ENCODE assay signal across 1 cellular context in genomic region chr2:191020221-191020741, GRCh38.
TF ChIP-seq lines count a peak whose summit lies in the region.

No MANE protein-coding gene starts in this region.

TF ChIP-seq in GM12878, 131 proteins besides CTCF, POLR2A, EP300 and RAD21 (continued from another document and continues in another):
- TF ChIP-seq PBX3 (IDR thresholded peaks at IDR 0.05; ENCODE audit: insufficient replicate concordance, low read depth, low read length) = peak; percentile 92
- peak; percentile 76 for TF ChIP-seq MEF2B (IDR thresholded peaks at IDR 0.05; ENCODE audit: partially characterized antibody, poor library complexity, severe bottlenecking)
- TF ChIP-seq ZBED1 (IDR thresholded peaks at IDR 0.05; ENCODE audit: borderline replicate concordance) = peak; percentile 93; the same call in 1 of the 2 replicates
- peak; percentile 40; the same call in 1 of the 2 replicates for TF ChIP-seq HSF1 (IDR thresholded peaks at IDR 0.05; ENCODE audit: low read depth, low read length)
- peak; percentile 46; the same call in 1 of the 2 replicates for TF ChIP-seq ZNF217 (IDR thresholded peaks at IDR 0.05)
- TF ChIP-seq STAT3 (IDR thresholded peaks at IDR 0.05; ENCODE audit: low read depth, low read length) = peak; percentile 99
- TF ChIP-seq MTA2 (IDR thresholded peaks at IDR 0.05; ENCODE audit: low read depth) = peak; percentile 79
- TF ChIP-seq IKZF2 (IDR thresholded peaks at IDR 0.05) = peak; percentile 99
- peak; percentile 100 for TF ChIP-seq TCF3 (IDR thresholded peaks at IDR 0.05; ENCODE audit: borderline replicate concordance, insufficient read depth, low read depth, low read length)
- no peak for TF ChIP-seq SUPT20H (IDR thresholded peaks at IDR 0.05; ENCODE audit: borderline replicate concordance, control insufficient read depth, low read depth, low read length)
- TF ChIP-seq SMAD1 (IDR thresholded peaks at IDR 0.05; ENCODE audit: low read depth, partially characterized antibody) = no peak
- peak; percentile 75 for TF ChIP-seq BACH1 (IDR thresholded peaks at IDR 0.05; ENCODE audit: borderline replicate concordance)
- peak; percentile 82 for TF ChIP-seq YY1 (IDR thresholded peaks at IDR 0.05; ENCODE audit: low read depth, low read length)
- TF ChIP-seq TCF7 (IDR thresholded peaks at IDR 0.05; ENCODE audit: borderline replicate concordance) = peak; percentile 71; the same call in 1 of the 2 replicates
- TF ChIP-seq RCOR1 (conservative IDR thresholded peaks at IDR 0.05; ENCODE audit: low read depth, low read length) = no peak
- TF ChIP-seq SMAD5 (IDR thresholded peaks at IDR 0.05; ENCODE audit: low read depth) = peak; percentile 95
- TF ChIP-seq POU2F2 (IDR thresholded peaks at IDR 0.05; ENCODE audit: borderline replicate concordance, low read depth, low read length) = peak; percentile 90
- TF ChIP-seq MXI1 (IDR thresholded peaks at IDR 0.05; ENCODE audit: low read depth, low read length) = peak; percentile 99
- TF ChIP-seq E4F1 (IDR thresholded peaks at IDR 0.05; ENCODE audit: borderline replicate concordance, partially characterized antibody) = no peak
- TF ChIP-seq FOXK2 (IDR thresholded peaks at IDR 0.05) = no peak
- no peak for TF ChIP-seq KDM1A (IDR thresholded peaks at IDR 0.05; ENCODE audit: borderline replicate concordance)
- TF ChIP-seq SP1 (IDR thresholded peaks at IDR 0.05; ENCODE audit: low read depth, low read length) = peak; percentile 88
- TF ChIP-seq CEBPZ (IDR thresholded peaks at IDR 0.05; ENCODE audit: low read depth, low read length) = no peak
- TF ChIP-seq ZNF24 (IDR thresholded peaks at IDR 0.05) = peak; percentile 82
- peak; percentile 98 for TF ChIP-seq PML (IDR thresholded peaks at IDR 0.05; ENCODE audit: low read length)
- TF ChIP-seq REST (IDR thresholded peaks at IDR 0.05; ENCODE audit: low read depth, low read length) = peak; percentile 51; the same call in 1 of the 2 replicates
- TF ChIP-seq SUZ12 (IDR thresholded peaks at IDR 0.05; ENCODE audit: unreplicated experiment) = no peak
- TF ChIP-seq POLR2AphosphoS5 (IDR thresholded peaks at IDR 0.05; ENCODE audit: low read length) = peak; percentile 93; the same call in 1 of the 2 replicates
- TF ChIP-seq NFXL1 (IDR thresholded peaks at IDR 0.05; ENCODE audit: borderline replicate concordance) = no peak
- peak; percentile 81 for TF ChIP-seq CHD2 (IDR thresholded peaks at IDR 0.05; ENCODE audit: borderline replicate concordance, low read depth, low read length)
- TF ChIP-seq MLLT1 (IDR thresholded peaks at IDR 0.05) = peak; percentile 76
- TF ChIP-seq ZNF622 (IDR thresholded peaks at IDR 0.05) = no peak
- TF ChIP-seq FOXM1 (IDR thresholded peaks at IDR 0.05; ENCODE audit: low read depth, low read length) = peak; percentile 99
- peak; percentile 79 for TF ChIP-seq ATF3 (IDR thresholded peaks at IDR 0.05; ENCODE audit: borderline replicate concordance, extremely low read depth, low read depth, low read length)
- no peak for TF ChIP-seq SREBF2 (IDR thresholded peaks at IDR 0.05; ENCODE audit: low read length)
- TF ChIP-seq DPF2 (IDR thresholded peaks at IDR 0.05) = peak; percentile 95
- TF ChIP-seq RAD51 (IDR thresholded peaks at IDR 0.05) = peak; percentile 87
- no peak for TF ChIP-seq ESRRA (IDR thresholded peaks at IDR 0.05; ENCODE audit: low read length)
- 0 out of 2 replicates have a peak, but pooled peaks have one; percentile 60 for TF ChIP-seq IRF3 (IDR thresholded peaks at IDR 0.05)
- TF ChIP-seq ZNF384 (IDR thresholded peaks at IDR 0.05; ENCODE audit: borderline replicate concordance, low read depth, low read length) = no peak
- peak; percentile 86 for TF ChIP-seq CREB1 (IDR thresholded peaks at IDR 0.05; ENCODE audit: low read depth)
- no peak for TF ChIP-seq JUNB (IDR thresholded peaks at IDR 0.05)
- peak; percentile 90; the same call in 1 of the 2 replicates for TF ChIP-seq RB1 (IDR thresholded peaks at IDR 0.05; ENCODE audit: borderline replicate concordance)
- TF ChIP-seq BMI1 (IDR thresholded peaks at IDR 0.05; ENCODE audit: borderline replicate concordance) = no peak
- no peak for TF ChIP-seq CHD4 (IDR thresholded peaks at IDR 0.05)
- peak; percentile 78; the same call in 1 of the 2 replicates for TF ChIP-seq ASH2L (IDR thresholded peaks at IDR 0.05; ENCODE audit: borderline replicate concordance, low read depth)
- TF ChIP-seq SREBF1 (IDR thresholded peaks at IDR 0.05; ENCODE audit: low read length) = no peak
- TF ChIP-seq ATF2 (IDR thresholded peaks at IDR 0.05; ENCODE audit: low read length) = peak; percentile 86
- TF ChIP-seq RFX5 (IDR thresholded peaks at IDR 0.05; ENCODE audit: low read depth, low read length) = no peak
